Comparison of ENCODE assay signal across 27 cellular contexts in the genomic region with DNA sequence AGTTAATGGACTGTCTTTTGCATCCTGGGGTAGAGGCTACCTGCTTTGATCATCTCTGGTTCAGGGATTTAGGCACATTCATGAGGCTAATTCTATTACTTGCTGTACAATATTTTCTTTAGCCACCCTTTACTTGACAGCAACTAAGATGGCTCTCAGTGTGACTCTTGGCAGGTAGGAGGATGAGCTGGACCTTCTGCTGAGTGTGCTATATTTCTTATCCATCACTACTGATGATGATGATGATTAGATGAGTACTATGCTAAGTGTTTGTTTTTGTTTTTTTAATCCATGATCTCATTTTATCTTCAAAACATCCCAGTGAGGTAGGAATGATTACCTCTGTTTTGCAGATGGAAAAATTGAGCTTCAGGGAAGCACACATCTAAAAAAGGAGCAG.
"Had no signal": no experiment of that assay in that cellular context is flagged by ENCODE, and none has a peak within 500 bp of the region (broad histone marks: within the 10 kb centered on the region; RNA-seq: fewer than 3 reads in every experiment).

No MANE protein-coding gene starts in this region.

- DNase-seq: stimulated activated CD4-positive, alpha-beta T cell treated with anti-CD3 and anti-CD28 coated beads, Interleukin-2, amount 100 ng/mL, for 48 hours; stimulated activated CD4-positive, alpha-beta T cell treated with anti-CD3 and anti-CD28 coated beads, Interleukin-4, amount 100 ng/mL, for 1 hour; stimulated activated CD4-positive, alpha-beta T cell treated with anti-CD3 and anti-CD28 coated beads, Interleukin-4, amount 100 ng/mL, for 24 hours; stimulated activated CD4-positive, alpha-beta T cell treated with anti-CD3 and anti-CD28 coated beads, Interleukin-4, amount 100 ng/mL, for 4 hours; stimulated activated CD8-positive, alpha-beta memory T cell treated with anti-CD3 and anti-CD28 coated beads, Interleukin-4, amount 100 ng/mL, for 48 hours; stimulated activated naive B cell treated with anti-CD40 and anti-IgM and Interleukin-4, amounts not matched to agents 10 μg/mL and 1 μg/mL and 100 μg/mL, for 72 hours; stimulated activated naive CD4-positive, alpha-beta T cell; stimulated activated naive CD4-positive, alpha-beta T cell treated with Interleukin-2 at 50 U/mL for 16 hours; stimulated activated naive CD8-positive, alpha-beta T cell treated with anti-CD3 and anti-CD28 coated beads, Interleukin-15, amount 100 ng/mL, for 72 hours; stimulated activated naive CD8-positive, alpha-beta T cell treated with anti-CD3 and anti-CD28 coated beads, Interleukin-15, Interleukin-2, amounts not matched to agents 100 U/mL and 50 U/mL, for 24 hours; stomach; substantia nigra; testis; thyroid gland; tibial artery; transverse colon; trophoblast cell; upper lobe of left lung; upper lobe of right lung; uterus had no signal

- H3K4me3 ChIP-seq: stomach, suprapubic skin, testis, thoracic aorta, thyroid gland, tibial artery, tibial nerve, transverse colon, upper lobe of left lung, upper lobe of right lung, uterus, vagina had no signal

- ATAC-seq: stimulated activated effector memory CD8-positive, alpha-beta T cell treated with anti-CD3 and anti-CD28 coated beads, Interleukin-12 subunit alpha, Interleukin-12 subunit beta, amount 100 ng/mL, for 72 hours; stimulated activated memory B cell treated with anti-CD40 and anti-IgM and Interleukin-4, amounts not matched to agents 10 μg/mL and 1 μg/mL and 100 μg/mL, for 72 hours; stimulated activated naive B cell treated with anti-CD40 and anti-IgM and Interleukin-4, amounts not matched to agents 10 μg/mL and 1 μg/mL and 100 μg/mL, for 72 hours; stimulated activated naive CD8-positive, alpha-beta T cell treated with anti-CD3 and anti-CD28 coated beads, Interleukin-15, amount 100 ng/mL, for 72 hours; stimulated activated naive CD8-positive, alpha-beta T cell treated with anti-CD3 and anti-CD28 coated beads, Interleukin-15, Interleukin-2, amounts not matched to agents 100 U/mL and 50 U/mL, for 24 hours; upper lobe of right lung had no signal

- H3K27ac ChIP-seq: stomach, suprapubic skin, testis, thoracic aorta, thyroid gland, tibial artery, tibial nerve, transverse colon, upper lobe of left lung, upper lobe of right lung, uterus, vagina had no signal

- H3K9me3 ChIP-seq: suprapubic skin, testis, thyroid gland, upper lobe of right lung, uterus, vagina had no signal

- FAIRE-seq: urothelium cell line had no signal

- H3K4me1 ChIP-seq: stomach, suprapubic skin, testis, thyroid gland, tibial artery, tibial nerve, transverse colon, upper lobe of left lung, upper lobe of right lung, uterus, vagina had no signal

- H3K27me3 ChIP-seq: stomach, testis, thyroid gland, tibial nerve, transverse colon, upper lobe of left lung, uterus, vagina had no signal

- H3K36me3 ChIP-seq: stomach, suprapubic skin, thoracic aorta, thyroid gland, tibial artery, tibial nerve, transverse colon, upper lobe of left lung, upper lobe of right lung, uterus, vagina had no signal
